Comparison of ENCODE assay signal across 9 cellular contexts in genomic region chr20:41152108-41152757, GRCh38. TPM values are rescaled to one million over a fixed set of nuclear protein-coding genes. Genes with fewer than 3 reads are reported as not detected.
DNase-seq lines count a peak whose midpoint lies in the region; ATAC-seq, FAIRE-seq and TF ChIP-seq lines count a peak whose summit lies in the region.
"Had no signal": no experiment of that assay in that cellular context is flagged by ENCODE, and none has a peak within 500 bp of the region (broad histone marks: within the 10 kb centered on the region; RNA-seq: fewer than 3 reads in every experiment).

No MANE protein-coding gene starts in this region.

- peaks cover 87% of the 10 kb centered on the region for H4K20me1 ChIP-seq in HepG2 (ENCODE audit: insufficient read depth, low read length)

- H3K4me3 Mint-ChIP-seq in activated T-cell treated with anti-CD3 and anti-CD28 coated beads, Interleukin-2, amount 50 U/mL, for 72 hours = peak overlapping the region; percentile 43 to 48
- H3K4me3 Mint-ChIP-seq in activated naive CD8-positive, alpha-beta T cell = peak overlapping the region; percentile 69

- no peak for FAIRE-seq in HepG2 (lab: Jason Lieb, UNC)

- 81% methylated on average over 5 of the region's 5 CpGs for WGBS in HepG2 (ENCODE audit: low lambda C conversion rate)
- 82% methylated on average over 5 of the region's 5 CpGs for WGBS in thymus

- no TSS peak for BruUV-seq in HepG2 (replicated peaks; lab: Mats Ljungman, UMichigan)

- TF ChIP-seq RAD21 in HepG2 (CRISPR knock-in tag; IDR thresholded peaks at IDR 0.05) = no peak

- H3K9ac ChIP-seq in HepG2 (ENCODE audit: insufficient read depth, low read depth, low read length) = no peak overlapping the region

- H3K4me1 ChIP-seq in HepG2 (ENCODE audit: insufficient read depth, low read length) (peaks cover 82% of the 10 kb centered on the region), thymus (ENCODE audit: control insufficient read depth, insufficient read depth, low read length) (peaks cover 66% of the 10 kb centered on the region)

- intact Hi-C loops in HepG2 (cut with micrococcal nuclease; ENCODE audit: unreplicated experiment) = loop anchor here (2.0 kb wide), 1 partner anchor 13 kb away; no protein-coding TSS in a partner anchor

- peak overlapping the region; percentile 94 for H3K27ac Mint-ChIP-seq in activated T-cell treated with anti-CD3 and anti-CD28 coated beads, Interleukin-2, amount 50 U/mL, for 72 hours
- peak overlapping the region; percentile 97 for H3K27ac Mint-ChIP-seq in activated naive CD8-positive, alpha-beta T cell

- H3K27ac ChIP-seq in HepG2 (ENCODE audit: extremely low read length, insufficient read depth, low read length) (no peak overlapping the region), thymus (ENCODE audit: low read depth) (peak overlapping the region; percentile 71)

- H3K4me3 ChIP-seq in HepG2 (replicated peaks in 1 of 3; ENCODE audit: insufficient read depth in 1 of 3, low read depth in 2 of 3, low read length in 3 of 3) = no peak overlapping the region
- no peak overlapping the region for H3K4me3 ChIP-seq in thymus (ENCODE audit: low read length)

- H3K27me3 ChIP-seq in HepG2 (ENCODE audit: control insufficient read depth in 1 of 2, insufficient read depth in 2 of 2, low read length in 2 of 2) = no peaks in the 10 kb centered on the region
- no peaks in the 10 kb centered on the region for H3K27me3 ChIP-seq in thymus (ENCODE audit: control insufficient read depth, insufficient read depth)

- ATAC-seq in activated T-cell treated with anti-CD3 and anti-CD28 coated beads, Interleukin-2, amount 50 U/mL, for 72 hours (replicated peaks in 1 of 2) = no peak
- ATAC-seq in HepG2 (no peak), HG03342 (IDR thresholded peaks at IDR 0.05; ENCODE audit: unreplicated experiment) (no peak)

- H3K4me1 Mint-ChIP-seq in activated T-cell treated with anti-CD3 and anti-CD28 coated beads, Interleukin-2, amount 50 U/mL, for 72 hours (ENCODE audit: low read depth) = peaks cover 100% of the 10 kb centered on the region
- H3K4me1 Mint-ChIP-seq in activated naive CD8-positive, alpha-beta T cell (ENCODE audit: low read depth) = peaks cover 95% of the 10 kb centered on the region

- H3K4me2 ChIP-seq in HepG2 (ENCODE audit: low read depth, low read length) = no peak overlapping the region

- DNase-seq in activated T-cell treated with anti-CD3 and anti-CD28 coated beads, Interleukin-2, amount 50 U/mL, for 72 hours = no peak
- DNase-seq in activated T-cell treated with anti-CD3 and anti-CD28 coated beads for 4 hours = no peak
- no peak for DNase-seq in HepG2 (ENCODE audit: low spot score)
- no peak for DNase-seq in NCI-H1436 (lab: John Stamatoyannopoulos, UW)
- DNase-seq in NCI-H82 treated with DMSO at 0.1 percent for 48 hours (lab: John Stamatoyannopoulos, UW; ENCODE audit: unreplicated experiment) = no peak
- DNase-seq: activated CD4-positive, CD25-positive, alpha-beta regulatory T cell had no signal

- no peaks in the 10 kb centered on the region for H3K9me3 Mint-ChIP-seq in activated T-cell treated with anti-CD3 and anti-CD28 coated beads, Interleukin-2, amount 50 U/mL, for 72 hours
- peaks cover 4% of the 10 kb centered on the region for H3K9me3 Mint-ChIP-seq in activated naive CD8-positive, alpha-beta T cell (ENCODE audit: low read depth)

- CTCF ChIA-PET in HepG2 (lab: Yijun Ruan, JAX; ENCODE audit: low intra/inter-chr PET ratio, low total read pairs) = no interaction called here

- peaks cover 4 to 29% of the 10 kb centered on the region in 2 experiments; a peak in 4 of 5 replicates for H3K36me3 ChIP-seq in HepG2 (replicated peaks in 1 of 2; ENCODE audit: control insufficient read depth in 1 of 2, insufficient read depth in 2 of 2, low read length in 2 of 2)
- H3K36me3 ChIP-seq in thymus (ENCODE audit: control insufficient read depth, insufficient read depth) = no peaks in the 10 kb centered on the region

- peaks cover 98% of the 10 kb centered on the region for H3K79me2 ChIP-seq in HepG2 (ENCODE audit: insufficient read depth, low read length)

- TF ChIP-seq EP300 in HepG2 (IDR thresholded peaks at IDR 0.05; ENCODE audit: low read depth in 2 of 2, low read length in 2 of 2) (no peak), HepG2 (CRISPR knock-in tag; IDR thresholded peaks at IDR 0.05; ENCODE audit: borderline replicate concordance) (no peak)

- POLR2A ChIA-PET in HepG2 (lab: Yijun Ruan, JAX) = interaction anchor here (1.1 kb wide), 1 partner anchor 247 kb away, joined by 3 read pairs; no protein-coding TSS in a partner anchor

- no peak for TF ChIP-seq CTCF in HepG2 (CRISPR knock-in tag; IDR thresholded peaks at IDR 0.05)

- H3K36me3 Mint-ChIP-seq in activated T-cell treated with anti-CD3 and anti-CD28 coated beads, Interleukin-2, amount 50 U/mL, for 72 hours (ENCODE audit: insufficient read depth in 2 of 2) = peaks cover 0 to 5% of the 10 kb centered on the region in 2 donors
- H3K36me3 Mint-ChIP-seq in activated naive CD8-positive, alpha-beta T cell = peaks cover 7% of the 10 kb centered on the region

- no peaks in the 10 kb centered on the region for H3K9me3 ChIP-seq in HepG2 (ENCODE audit: low read length)
- no peaks in the 10 kb centered on the region for H3K9me3 ChIP-seq in thymus (ENCODE audit: control insufficient read depth)

- H2AFZ ChIP-seq in HepG2 (ENCODE audit: low read length) = no peak overlapping the region

- in situ Hi-C loops in HepG2 (cut with HindIII; ENCODE audit: extremely low pct_ligation_motif_present, low pct_unique_long_range_greater_than_20kb) = no loop called here

- H3K27me3 Mint-ChIP-seq in activated T-cell treated with anti-CD3 and anti-CD28 coated beads, Interleukin-2, amount 50 U/mL, for 72 hours (ENCODE audit: low read depth) = no peaks in the 10 kb centered on the region
- H3K27me3 Mint-ChIP-seq in activated naive CD8-positive, alpha-beta T cell = no peaks in the 10 kb centered on the region

- TF ChIP-seq POLR2A in HepG2 (IDR thresholded peaks at IDR 0.05; ENCODE audit: insufficient read depth in 1 of 2, low read depth in 2 of 2, low read length in 2 of 2) = no peak

TF ChIP-seq in HepG2, 621 proteins besides CTCF, POLR2A, EP300 and RAD21 (continues in another document):
- no peak for TF ChIP-seq ZNF83 (CRISPR knock-in tag; IDR thresholded peaks at IDR 0.05; ENCODE audit: borderline replicate concordance)
- peak; percentile 17; the same call in 1 of the 2 replicates for TF ChIP-seq ZNF609 (CRISPR knock-in tag; IDR thresholded peaks at IDR 0.05; ENCODE audit: borderline replicate concordance)

RNA-seq across cellular contexts. Expression of gene PLCG1, which starts 14.9 kb away (rescaled TPM):
- 100 to 1,000 TPM; 177 to 221 TPM for total RNA-seq in activated T-cell treated with anti-CD3 and anti-CD28 coated beads, Interleukin-2, amount 50 U/mL, for 72 hours
- total RNA-seq in HepG2 (2016; rRNA removed; fragmentation: Illumina TruSeq; extraction: Trizol) = 53.1 and 85.3 TPM in 2 replicates
- 8.3 and 10.2 TPM in 2 replicates for total RNA-seq in HepG2 (2016; cell fraction: cytosol; rRNA removed; fragmentation: Illumina TruSeq; extraction: Trizol; ENCODE audit: low read depth)
- total RNA-seq in HepG2 (2016; cell fraction: insoluble cytoplasmic fraction; rRNA removed; fragmentation: Illumina TruSeq; extraction: Trizol) = 43.2 and 85.3 TPM in 2 replicates
- 23.6 and 25.9 TPM in 2 replicates for total RNA-seq in HepG2 (2016; cell fraction: membrane; rRNA removed; fragmentation: Illumina TruSeq; extraction: Trizol)
- 119 and 141 TPM in 2 replicates for total RNA-seq in HepG2 (2016; cell fraction: nucleus; rRNA removed; fragmentation: Illumina TruSeq; extraction: Trizol)
- polyA plus RNA-seq in HepG2 (2011; rRNA removed) (158 and 207 TPM in 2 replicates), thymus (126 TPM)
- polyA plus RNA-seq in HepG2 (2011; cell fraction: cytosol; rRNA removed) = 50.7 and 54.7 TPM in 2 replicates
- 1,608 and 1,708 TPM in 2 replicates for polyA plus RNA-seq in HepG2 (2011; cell fraction: nucleus; rRNA removed)
- polyA plus RNA-seq in HepG2 (2012) = 152 and 164 TPM in 2 replicates
- polyA plus RNA-seq in HepG2 (2016; cell fraction: cytosol; fragmentation: Illumina TruSeq; extraction: Trizol; ENCODE audit: low read depth) = 3.6 and 4.0 TPM in 2 replicates
- 54.2 and 61.1 TPM in 2 replicates for polyA plus RNA-seq in HepG2 (2016; cell fraction: insoluble cytoplasmic fraction; fragmentation: Illumina TruSeq; extraction: Trizol; ENCODE audit: low read depth)
- 12.4 and 12.5 TPM in 2 replicates for polyA plus RNA-seq in HepG2 (2016; cell fraction: membrane; fragmentation: Illumina TruSeq; extraction: Trizol; ENCODE audit: low read depth)
- 371 and 407 TPM in 2 replicates for polyA plus RNA-seq in HepG2 (2016; cell fraction: nucleus; fragmentation: Illumina TruSeq; extraction: Trizol; ENCODE audit: insufficient read depth, low read depth)
- 74.2 and 219 TPM in 2 replicates for polyA minus RNA-seq in HepG2 (2011; rRNA and poly(A)+ RNA removed; ENCODE audit: low replicate concordance)
- polyA minus RNA-seq in HepG2 (2011; cell fraction: cytosol; rRNA and poly(A)+ RNA removed) = 77.9 and 95.1 TPM in 2 replicates
- polyA minus RNA-seq in HepG2 (2011; cell fraction: nucleus; rRNA and poly(A)+ RNA removed) = 286 and 292 TPM in 2 replicates
